In the genomic region with DNA sequence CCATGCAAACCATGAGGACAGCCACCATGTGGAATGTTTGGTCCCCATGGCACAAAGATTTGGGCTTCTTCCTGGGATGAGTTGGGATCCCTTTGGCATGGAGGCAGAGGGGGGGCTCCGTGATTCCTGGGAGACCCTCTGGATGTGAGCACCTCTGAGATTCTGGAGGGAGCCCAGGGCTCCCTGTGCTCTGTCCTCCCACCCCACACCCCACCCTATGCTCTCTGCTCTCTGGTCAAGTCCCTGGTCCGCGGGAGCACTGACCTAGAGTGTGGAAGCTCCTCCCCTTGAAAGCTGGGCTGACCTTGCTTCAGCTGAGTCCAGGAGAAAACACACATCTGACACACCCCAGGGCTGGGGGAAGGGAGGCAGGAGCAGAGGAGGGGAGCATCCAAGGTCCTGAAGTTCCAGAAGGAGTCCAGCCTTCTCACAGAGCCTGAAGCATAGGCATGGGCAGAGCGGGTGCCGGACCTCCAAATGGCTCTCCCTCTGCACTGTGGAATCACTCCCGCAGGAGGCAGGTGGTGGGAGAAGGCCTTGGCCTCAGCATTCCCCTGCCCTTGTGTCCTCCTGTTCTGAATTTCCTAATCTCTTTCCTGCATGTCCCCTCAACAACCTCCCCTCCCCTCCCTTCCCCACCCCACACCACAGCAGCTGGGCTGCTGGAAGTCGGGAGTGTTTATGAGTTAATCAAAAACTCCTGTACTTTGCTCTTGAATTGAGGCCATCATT, we compare ENCODE assay signal across 12 cellular contexts. TPM values are rescaled to one million over a fixed set of nuclear protein-coding genes. Genes with fewer than 3 reads are reported as not detected.
A peak's percentile ranks its signal among the peaks of the same experiment; 100 is the strongest.
DNase-seq lines count a peak whose midpoint lies in the region; ATAC-seq and TF ChIP-seq lines count a peak whose summit lies in the region.
"Had no signal": no experiment of that assay in that cellular context is flagged by ENCODE, and none has a peak within 500 bp of the region (broad histone marks: within the 10 kb centered on the region; RNA-seq: fewer than 3 reads in every experiment).

No MANE protein-coding gene starts in this region.

- no peaks in the 10 kb centered on the region for H3K27me3 ChIP-seq in testis

- intact Hi-C loops in testis (cut with DNase I; ENCODE audit: low total_unique reads) = no loop called here

- H3K9me3 Mint-ChIP-seq in T-helper 2 cell treated with Interferon-gamma antibody and Interleukin-4, amounts not matched to agents 5 μg/mL and 100 μg/mL, for 36 hours = no peaks in the 10 kb centered on the region

- H3K36me3 Mint-ChIP-seq in T-helper 2 cell treated with Interferon-gamma antibody and Interleukin-4, amounts not matched to agents 5 μg/mL and 100 μg/mL, for 36 hours (ENCODE audit: low read depth) = no peaks in the 10 kb centered on the region

- no peak overlapping the region for H3K4me3 Mint-ChIP-seq in T-helper 2 cell treated with Interferon-gamma antibody and Interleukin-4, amounts not matched to agents 5 μg/mL and 100 μg/mL, for 36 hours

- H3K4me1 Mint-ChIP-seq in T-helper 2 cell treated with Interferon-gamma antibody and Interleukin-4, amounts not matched to agents 5 μg/mL and 100 μg/mL, for 36 hours (ENCODE audit: low read depth) = no peaks in the 10 kb centered on the region

- H3K4me1 ChIP-seq in testis = peaks cover 29% of the 10 kb centered on the region

- no peaks in the 10 kb centered on the region for H3K36me3 ChIP-seq in SK-N-MC (ENCODE audit: insufficient read depth, low read length)
- no peaks in the 10 kb centered on the region for H3K36me3 ChIP-seq in testis (ENCODE audit: low read depth, missing control alignments)

- H3K9ac ChIP-seq in SK-N-MC (ENCODE audit: insufficient read length) = no peak overlapping the region

- no peak for DNase-seq in SK-N-MC (ENCODE audit: low read depth, low spot score)
- peak; percentile 71 for DNase-seq in fibroblast of peridontal ligament (ENCODE audit: extremely low read depth)
- DNase-seq in mucosa of gallbladder (ENCODE audit: low spot score) = peak; percentile 85
- DNase-seq in testis = peak; percentile 82
- DNase-seq in T-helper 2 cell treated with Interferon-gamma antibody and Interleukin-4, amounts not matched to agents 5 μg/mL and 100 μg/mL, for 36 hours (ENCODE audit: low spot score) = no peak
- DNase-seq in NCI-H1417 (lab: John Stamatoyannopoulos, UW) = no peak
- DNase-seq in OCI-M2 (lab: John Stamatoyannopoulos, UW; ENCODE audit: unreplicated experiment) = no peak
- DNase-seq: activated CD4-positive, alpha-beta T cell treated with anti-CD3 and anti-CD28 coated beads for 48 hours; NCI-H1930; nucleus accumbens had no signal

- H3K27ac ChIP-seq in SK-N-MC = peak overlapping the region; percentile 89
- H3K27ac ChIP-seq in testis = peak overlapping the region in 1 of 2 donors; percentile 54

- no peak for TF ChIP-seq CTCF in testis (IDR thresholded peaks at IDR 0.05)

- H3K27ac Mint-ChIP-seq in T-helper 2 cell treated with Interferon-gamma antibody and Interleukin-4, amounts not matched to agents 5 μg/mL and 100 μg/mL, for 36 hours = no peak overlapping the region

- TF ChIP-seq POLR2A in testis (IDR thresholded peaks at IDR 0.05) = no peak

- 23 to 64% methylated on average over 4 to 7 of the region's 7 CpGs for WGBS in testis, 2 donors

- peaks cover 12% of the 10 kb centered on the region for H3K27me3 Mint-ChIP-seq in T-helper 2 cell treated with Interferon-gamma antibody and Interleukin-4, amounts not matched to agents 5 μg/mL and 100 μg/mL, for 36 hours (ENCODE audit: low read depth)

- ATAC-seq in GM18502 (IDR thresholded peaks at IDR 0.05; ENCODE audit: poor library complexity, unreplicated experiment) = no peak

- H3K9me3 ChIP-seq in SK-N-MC (ENCODE audit: low read depth, low read length) (no peaks in the 10 kb centered on the region), testis (no peaks in the 10 kb centered on the region)

- H3K4me3 ChIP-seq in SK-N-MC (peak overlapping the region; percentile 37; the same call in 1 of the 2 replicates), testis (no peak overlapping the region)

RNA-seq across cellular contexts. Expression of gene OAF, which starts 25.7 kb away (rescaled TPM):
- total RNA-seq in mucosa of gallbladder (123 TPM), testis (10 to 100 TPM in 1 of 2 donors, 1 to 10 TPM in 1; 8.5 to 11.0 TPM)
- polyA plus RNA-seq in testis (ENCODE audit: insufficient read depth, low read depth, low replicate concordance) = 22.6 TPM

RNA-seq across cellular contexts. Expression of gene TRIM29, which starts 47.2 kb away (rescaled TPM):
- 13.5 TPM for total RNA-seq in mucosa of gallbladder
- total RNA-seq in testis = 10 to 100 TPM; 11.6 to 12.3 TPM
- 18.2 TPM for polyA plus RNA-seq in testis (ENCODE audit: insufficient read depth, low read depth, low replicate concordance)
- total RNA-seq: glomerular endothelial cell had no signal

RNA-seq across cellular contexts. Expression of gene POU2F3, which starts 54.8 kb away (rescaled TPM):
- total RNA-seq in mucosa of gallbladder = 6.5 TPM
- total RNA-seq in testis = under 1 TPM; 0.16 to 0.31 TPM
- polyA plus RNA-seq in testis (ENCODE audit: insufficient read depth, low read depth, low replicate concordance) = 0.49 TPM
- total RNA-seq: glomerular endothelial cell had no signal

Comparison
In these comparisons a context has a peak if more than half of its experiments do, and no peak if none do; other contexts are left out.
1. DNase-seq: peak in fibroblast of peridontal ligament (single experiment), mucosa of gallbladder (single experiment) and testis (single experiment); none in SK-N-MC (single experiment), T-helper 2 cell treated with Interferon-gamma antibody and Interleukin-4, amounts not matched to agents 5 μg/mL and 100 μg/mL, for 36 hours (single experiment), NCI-H1417 (0 of 3) and OCI-M2 (single experiment).
2. RNA of gene OAF, which starts 25.7 kb away (total RNA-seq): 123 TPM in mucosa of gallbladder (single experiment); 8.5 to 11.0 TPM in testis; every median in the first group is over 10 times any median in the second.